Comparison of ENCODE assay signal across 9 cellular contexts in the genomic region with DNA sequence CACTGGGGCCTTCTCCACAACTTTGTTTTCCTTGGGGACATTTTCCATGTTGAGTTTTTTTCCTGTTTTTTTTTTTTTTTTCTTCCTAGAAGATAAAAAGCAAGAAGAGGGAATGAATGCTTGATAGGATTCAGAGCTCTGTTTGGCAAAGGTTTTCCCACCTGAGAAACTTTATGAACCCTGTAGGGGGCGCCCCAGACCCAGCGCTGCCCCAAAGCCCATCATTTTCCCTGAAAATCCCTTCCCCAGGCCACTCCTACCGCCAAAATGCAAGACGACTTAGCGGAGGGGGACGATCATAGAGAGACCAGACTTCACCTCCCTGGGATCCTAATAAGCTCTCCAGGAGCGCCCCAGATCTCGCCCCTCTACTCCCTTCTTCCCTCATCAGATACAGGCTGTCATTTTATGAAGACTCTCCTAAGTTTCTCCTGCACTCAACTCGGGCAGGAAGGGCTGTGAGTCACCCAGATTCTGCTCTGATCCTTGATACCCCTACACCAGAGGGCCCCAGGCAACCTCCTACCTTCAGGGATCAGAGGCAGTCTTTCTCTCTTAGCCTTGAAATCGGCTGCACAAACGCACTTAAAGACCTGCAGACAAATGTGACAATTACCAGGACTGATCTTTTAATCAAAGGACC. TPM values are rescaled to one million over a fixed set of nuclear protein-coding genes. Genes with fewer than 3 reads are reported as not detected.
DNase-seq lines count a peak whose midpoint lies in the region; ATAC-seq, FAIRE-seq and TF ChIP-seq lines count a peak whose summit lies in the region.
"Had no signal": no experiment of that assay in that cellular context is flagged by ENCODE, and none has a peak within 500 bp of the region (broad histone marks: within the 10 kb centered on the region; RNA-seq: fewer than 3 reads in every experiment).

No MANE protein-coding gene starts in this region.

- H3K27ac Mint-ChIP-seq in progenitor cell of endocrine pancreas, result peak overlapping the region; percentile 99

- H3K9me3 Mint-ChIP-seq in progenitor cell of endocrine pancreas (ENCODE audit: low read depth), result peaks cover 10% of the 10 kb centered on the region

- TF ChIP-seq CTCF in GM12873 (IDR thresholded peaks at IDR 0.05; ENCODE audit: insufficient read depth, low read depth, low read length, missing control alignments), result peak; percentile 46
- TF ChIP-seq CTCF in progenitor cell of endocrine pancreas (IDR thresholded peaks at IDR 0.05; ENCODE audit: unreplicated experiment), result peak; percentile 62

- H3K4me1 Mint-ChIP-seq in progenitor cell of endocrine pancreas (ENCODE audit: low read depth), result peaks cover 10% of the 10 kb centered on the region

- DNase-seq in NCI-H1694 treated with DMSO at 0.1 percent for 48 hours (lab: John Stamatoyannopoulos, UW) (peak; percentile 48), cerebellar cortex (ENCODE audit: low spot score) (peak; percentile 45), progenitor cell of endocrine pancreas (ENCODE audit: low spot score, unreplicated experiment) (no peak), HTR-8/SVneo (ENCODE audit: insufficient read length, low spot score) (no peak), SIG-M5 (lab: John Stamatoyannopoulos, UW) (no peak)

- ATAC-seq in GM18505 (IDR thresholded peaks at IDR 0.05; ENCODE audit: unreplicated experiment), result no peak
- ATAC-seq in HG03135 (IDR thresholded peaks at IDR 0.05; ENCODE audit: unreplicated experiment), result no peak

- no peaks in the 10 kb centered on the region for H3K27me3 Mint-ChIP-seq in progenitor cell of endocrine pancreas

- no peak for TF ChIP-seq POLR2A in GM18505 (IDR thresholded peaks at IDR 0.05; ENCODE audit: borderline replicate concordance, extremely low read depth, insufficient read depth, insufficient read length)

- peak overlapping the region; percentile 97 for H3K4me3 Mint-ChIP-seq in progenitor cell of endocrine pancreas (ENCODE audit: low read depth)

- no peak for FAIRE-seq in HTR-8/SVneo (lab: Jason Lieb, UNC)

- peaks cover 6% of the 10 kb centered on the region for H3K36me3 Mint-ChIP-seq in progenitor cell of endocrine pancreas (ENCODE audit: insufficient read depth)

RNA-seq across cellular contexts. Expression of a gene that starts 1.4 kb away (rescaled TPM):
- 24.0 and 26.8 TPM in 2 replicates for total RNA-seq in progenitor cell of endocrine pancreas
- total RNA-seq: lung microvascular endothelial cell had no signal

RNA-seq across cellular contexts. Expression of a gene that starts 12.1 kb away (rescaled TPM):
- total RNA-seq in progenitor cell of endocrine pancreas, result not detected in 2 replicates
- total RNA-seq: lung microvascular endothelial cell had no signal

RNA-seq across cellular contexts. Expression of a gene that starts 28.9 kb away (rescaled TPM):
- 5.9 and 7.2 TPM in 2 replicates for total RNA-seq in progenitor cell of endocrine pancreas
- total RNA-seq: lung microvascular endothelial cell had no signal

Comparison
In these comparisons a context has a peak if more than half of its experiments do, and no peak if none do; other contexts are left out.
1. DNase-seq: peak in NCI-H1694 treated with DMSO at 0.1 percent for 48 hours (single experiment) and cerebellar cortex (single experiment); none in progenitor cell of endocrine pancreas (single experiment), HTR-8/SVneo (single experiment) and SIG-M5 (single experiment).